1 cellular context compared by ENCODE assay signal in the genomic region with DNA sequence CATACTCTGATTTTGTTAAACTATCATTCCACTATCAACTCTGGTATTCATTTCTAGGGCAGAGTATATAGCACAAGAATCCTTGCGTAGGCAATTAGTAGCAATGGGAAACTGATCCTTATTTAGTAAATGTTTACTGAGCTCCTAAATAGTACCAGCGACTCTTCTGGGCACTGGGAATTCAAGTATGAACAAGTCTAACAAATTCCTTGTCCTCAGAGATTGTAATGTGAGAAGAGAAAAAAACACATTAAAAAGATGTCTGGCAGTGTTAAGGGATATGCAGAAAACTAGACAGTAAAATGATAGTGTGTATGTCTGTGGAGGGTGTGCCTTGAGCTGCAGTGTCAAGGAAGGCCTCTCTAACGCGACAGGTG.
TF ChIP-seq lines count a peak whose summit lies in the region.

No MANE protein-coding gene starts in this region.

TF ChIP-seq in H1, 55 proteins besides CTCF, POLR2A, EP300 and RAD21:
- TF ChIP-seq TCF12 (IDR thresholded peaks at IDR 0.05; ENCODE audit: low read depth, low read length), result no peak
- no peak for TF ChIP-seq NANOG (IDR thresholded peaks at IDR 0.05; ENCODE audit: insufficient read depth, low read depth, low read length, poor library complexity, severe bottlenecking)
- TF ChIP-seq GTF2F1 (IDR thresholded peaks at IDR 0.05; ENCODE audit: borderline replicate concordance, low read depth, low read length), result no peak
- TF ChIP-seq KDM5A (IDR thresholded peaks at IDR 0.05; ENCODE audit: low read length), result no peak
- no peak for TF ChIP-seq EZH2 (IDR thresholded peaks at IDR 0.05; ENCODE audit: low read depth, low read length, severe bottlenecking)
- TF ChIP-seq EGR1 (IDR thresholded peaks at IDR 0.05; ENCODE audit: borderline replicate concordance, low read depth, low read length), result no peak
- TF ChIP-seq CEBPB (IDR thresholded peaks at IDR 0.05; ENCODE audit: low read depth, low read length), result no peak
TF ChIP-seq in H1: peak in this region for 0.
